10 cellular contexts compared by ENCODE assay signal in the genomic region with DNA sequence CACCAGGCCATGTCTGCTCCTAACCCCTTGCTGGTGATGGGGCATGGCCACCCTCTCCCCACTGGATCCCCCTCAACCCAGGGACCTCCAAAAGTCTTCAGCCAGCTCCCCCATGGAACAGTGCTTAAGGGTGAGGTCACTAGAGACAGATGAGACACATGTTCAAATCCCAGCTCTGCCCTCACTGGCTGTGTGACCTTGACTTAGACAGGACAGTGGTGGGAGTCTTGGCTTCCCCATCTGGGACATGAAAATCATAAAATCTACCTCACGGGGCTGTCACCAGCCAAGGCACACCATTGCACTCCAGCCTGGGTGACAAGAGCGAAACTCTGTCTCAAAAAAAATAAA. TPM values are rescaled to one million over a fixed set of nuclear protein-coding genes. Genes with fewer than 3 reads are reported as not detected.
DNase-seq lines count a peak whose midpoint lies in the region; ATAC-seq, FAIRE-seq and TF ChIP-seq lines count a peak whose summit lies in the region.
"Had no signal": no experiment of that assay in that cellular context is flagged by ENCODE, and none has a peak within 500 bp of the region (broad histone marks: within the 10 kb centered on the region; RNA-seq: fewer than 3 reads in every experiment).

No MANE protein-coding gene starts in this region.

- intact Hi-C loops in CD8-positive, alpha-beta T cell (cut with DNase I, micrococcal nuclease) = no loop called here
- intact Hi-C loops in K562 (cut with micrococcal nuclease) = no loop called here
- intact Hi-C loops in gastrocnemius medialis (cut with DNase I; ENCODE audit: low total_unique reads) = no loop called here
- intact Hi-C loops in aorta (cut with DNase I) = no loop called here

- H4K20me1 ChIP-seq in K562 (replicated peaks; ENCODE audit: control insufficient read depth, insufficient read depth, low read length) = peaks cover 23% of the 10 kb centered on the region

- no peak for TF ChIP-seq POLR2A in K562 (conservative IDR thresholded peaks at IDR 0.05)
- no peak for TF ChIP-seq POLR2A in gastrocnemius medialis (IDR thresholded peaks at IDR 0.05)

- in situ Hi-C loops in K562 (cut with MboI) (no loop called here), gastrocnemius medialis (cut with MboI; ENCODE audit: low sequenced_read_pairs in 4 of 4) (no loop called here)

- peak overlapping the region in 1 of 2 experiments; percentile 66; a peak in 1 of 4 replicates for H3K9ac ChIP-seq in K562 (ENCODE audit: insufficient read depth in 1 of 2, low read depth in 2 of 2, low read length in 2 of 2)

- H3K27ac ChIP-seq in CD8-positive, alpha-beta T cell (ENCODE audit: low read depth, low read length) = peak overlapping the region; percentile 34
- H3K27ac ChIP-seq in K562 (ENCODE audit: extremely low read depth, low read depth, low read length) (no peak overlapping the region), gastrocnemius medialis (peak overlapping the region; percentile 41 to 72 (median 58)), aorta (ENCODE audit: low read depth in 1 of 2, low read length in 2 of 2) (no peak overlapping the region)

- peaks cover 67% of the 10 kb centered on the region for H3K4me1 ChIP-seq in CD8-positive, alpha-beta T cell (ENCODE audit: insufficient read depth, low read length)
- H3K4me1 ChIP-seq in K562 (replicated peaks in 1 of 2; ENCODE audit: control insufficient read depth in 2 of 2, insufficient read depth in 2 of 2, low read length in 2 of 2) = peaks cover 15 to 31% of the 10 kb centered on the region in 2 experiments
- H3K4me1 ChIP-seq in gastrocnemius medialis = peaks cover 5 to 13% of the 10 kb centered on the region in 2 donors
- no peaks in the 10 kb centered on the region for H3K4me1 ChIP-seq in aorta (ENCODE audit: control insufficient read depth in 1 of 2, insufficient read depth in 2 of 2, low read length in 2 of 2)

- CTCF ChIA-PET in CD8-positive, alpha-beta T cell (lab: Charles Lee) = interaction anchor here (0.9 to 36.0 kb wide), 4 partner anchors 9 to 86 kb away, joined by 4 to 2042 read pairs (median 6); a partner anchor contains a TSS
- CTCF ChIA-PET in K562 (lab: Yijun Ruan, JAX; ENCODE audit: low intra/inter-chr PET ratio) = interaction anchor here (0.5 kb wide), 1 partner anchor 60 kb away, joined by 3 read pairs; no protein-coding TSS in a partner anchor

- no peak for DNase-seq in CD8-positive, alpha-beta T cell
- no peak for DNase-seq in K562 (ENCODE audit: extremely low read depth in 1 of 4, low spot score in 3 of 4)
- no peak for DNase-seq in gastrocnemius medialis
- no peak for DNase-seq in omental fat pad (ENCODE audit: low spot score)
- DNase-seq in NCI-H1417 treated with DMSO at 0.1 percent for 48 hours (lab: John Stamatoyannopoulos, UW) = no peak
- DNase-seq in NCI-H2196 treated with DMSO at 0.1 percent for 48 hours (lab: John Stamatoyannopoulos, UW; ENCODE audit: unreplicated experiment) = no peak
- no peak for DNase-seq in aorta
- DNase-seq: NCI-H1694 treated with DMSO at 0.1 percent for 48 hours, Right ventricle myocardium superior had no signal

- H3K79me2 ChIP-seq in K562 (ENCODE audit: control insufficient read depth, insufficient read depth, low read length) = no peaks in the 10 kb centered on the region

- ATAC-seq in CD8-positive, alpha-beta T cell = no peak
- ATAC-seq in HG03039 (IDR thresholded peaks at IDR 0.05; ENCODE audit: unreplicated experiment) (peak; percentile 5), K562 (0 out of 3 replicates have a peak, but pooled peaks have one; percentile 3), gastrocnemius medialis (no peak), omental fat pad (ENCODE audit: low FRiP score) (no peak), aorta (ENCODE audit: low FRiP score) (no peak)

- FAIRE-seq in K562 (lab: Jason Lieb, UNC) = no peak

- H2AFZ ChIP-seq in K562 (ENCODE audit: low read depth, low read length) = no peak overlapping the region

- WGBS in K562 (ENCODE audit: insufficient coverage, low coverage, missing lambda C conversion rate) = 81% methylated on average over 2 of the region's 2 CpGs
- 88 to 96% methylated on average over 2 of the region's 2 CpGs for WGBS in aorta, 2 donors

- H3K36me3 Mint-ChIP-seq in CD8-positive, alpha-beta T cell = peaks cover 65% of the 10 kb centered on the region

- H3K9me3 ChIP-seq in CD8-positive, alpha-beta T cell (ENCODE audit: low read length) = no peaks in the 10 kb centered on the region
- H3K9me3 ChIP-seq in K562 (replicated peaks; ENCODE audit: control insufficient read depth, insufficient read depth, low read depth, low read length) (no peaks in the 10 kb centered on the region), gastrocnemius medialis (no peaks in the 10 kb centered on the region), aorta (ENCODE audit: control insufficient read depth, low read length) (no peaks in the 10 kb centered on the region)

- no peaks in the 10 kb centered on the region for H3K27me3 Mint-ChIP-seq in CD8-positive, alpha-beta T cell (ENCODE audit: low read depth)

- peak overlapping the region; percentile 97 for H3K27ac Mint-ChIP-seq in CD8-positive, alpha-beta T cell

- H3K4me1 Mint-ChIP-seq in CD8-positive, alpha-beta T cell (ENCODE audit: low read depth) = peaks cover 57% of the 10 kb centered on the region

- POLR2A ChIA-PET in CD8-positive, alpha-beta T cell (lab: Charles Lee) = interaction anchor here (1.0 to 28.4 kb wide), 3 partner anchors 9 to 25 kb away, joined by 3 to 1016 read pairs (median 43); a partner anchor contains a TSS
- POLR2A ChIA-PET in K562 (lab: Yijun Ruan, JAX) = interaction anchor here (1.4 to 3.8 kb wide), 3 partner anchors 12 to 16 kb away, joined by 4 to 16 read pairs (median 7); a partner anchor contains a TSS

- H3K36me3 ChIP-seq in CD8-positive, alpha-beta T cell (ENCODE audit: insufficient read depth, low read length) = peaks cover 21% of the 10 kb centered on the region
- peaks cover 9% of the 10 kb centered on the region; the same call in 2 of the 3 replicates for H3K36me3 ChIP-seq in K562 (ENCODE audit: control insufficient read depth, insufficient read depth, low read length)
- no peaks in the 10 kb centered on the region for H3K36me3 ChIP-seq in gastrocnemius medialis
- no peaks in the 10 kb centered on the region for H3K36me3 ChIP-seq in aorta (ENCODE audit: control insufficient read depth in 1 of 2, insufficient read depth in 2 of 2, low read length in 1 of 2)

- no peak overlapping the region for H3K4me2 ChIP-seq in K562 (ENCODE audit: insufficient read depth, low read length)

- no peaks in the 10 kb centered on the region for H3K9me3 Mint-ChIP-seq in CD8-positive, alpha-beta T cell

- peak overlapping the region; percentile 75 for H3K4me3 Mint-ChIP-seq in CD8-positive, alpha-beta T cell

- TF ChIP-seq RAD21 in K562 (CRISPR knock-in tag; conservative IDR thresholded peaks at IDR 0.05 in 1 of 2, IDR thresholded peaks at IDR 0.05 in 1 of 2) = no peak

- no peak for TF ChIP-seq CTCF in CD8-positive, alpha-beta T cell (IDR thresholded peaks at IDR 0.05)
- no peak for TF ChIP-seq CTCF in K562 (IDR thresholded peaks at IDR 0.05 in 2 of 3, conservative IDR thresholded peaks at IDR 0.05 in 1 of 3; ENCODE audit: insufficient read depth in 2 of 3, low read depth in 1 of 3, low read length in 3 of 3)
- TF ChIP-seq CTCF in gastrocnemius medialis (IDR thresholded peaks at IDR 0.05 in 4 of 5, conservative IDR thresholded peaks at IDR 0.05 in 1 of 5) = no peak
- TF ChIP-seq CTCF in omental fat pad (IDR thresholded peaks at IDR 0.05) = no peak

- peaks cover 3% of the 10 kb centered on the region for H3K9me1 ChIP-seq in K562 (ENCODE audit: control insufficient read depth, insufficient read depth, low read length)

- no peaks in the 10 kb centered on the region for H3K27me3 ChIP-seq in CD8-positive, alpha-beta T cell (ENCODE audit: insufficient read depth, low read length)
- H3K27me3 ChIP-seq in K562 (ENCODE audit: control insufficient read depth in 2 of 2, insufficient read depth in 2 of 2, low read length in 2 of 2) (no peaks in the 10 kb centered on the region), gastrocnemius medialis (no peaks in the 10 kb centered on the region), aorta (ENCODE audit: control insufficient read depth in 1 of 2, insufficient read depth in 2 of 2, low read length in 1 of 2) (no peaks in the 10 kb centered on the region)

- H3K4me3 ChIP-seq in CD8-positive, alpha-beta T cell (ENCODE audit: low read depth, low read length) = peak overlapping the region; percentile 13
- H3K4me3 ChIP-seq in K562 (no peak overlapping the region), gastrocnemius medialis (no peak overlapping the region), aorta (ENCODE audit: low read length in 2 of 2) (no peak overlapping the region)

- no TSS peak for BruUV-seq in K562 (replicated peaks; lab: Mats Ljungman, UMichigan)

- no peak for TF ChIP-seq EP300 in K562 (IDR thresholded peaks at IDR 0.05; ENCODE audit: low read length)

RNA-seq across cellular contexts. Expression of a gene that starts 10.9 kb away (rescaled TPM):
- total RNA-seq in CD8-positive, alpha-beta T cell = 100 to 1,000 TPM; 185 TPM
- total RNA-seq in K562 (2011; cell fraction: chromatin; rRNA removed; ENCODE audit: low replicate concordance) = 78.6 and 99.1 TPM in 2 replicates
- 34.0 and 38.0 TPM in 2 replicates for total RNA-seq in K562 (2011; cell fraction: nucleolus; rRNA removed)
- total RNA-seq in K562 (2011; cell fraction: nucleoplasm; rRNA removed) = 43.6 and 46.6 TPM in 2 replicates
- 3.5 and 3.9 TPM in 2 replicates for total RNA-seq in K562 (2014; rRNA removed)
- 3.1 and 3.9 TPM in 2 replicates for total RNA-seq in K562 (2014; rRNA removed; fragmentation: Illumina TruSeq; extraction: Trizol)
- total RNA-seq in K562 (2015; rRNA removed; fragmentation: Illumina TruSeq; extraction: Trizol) = 4.3 and 4.8 TPM in 2 replicates
- 10.1 and 10.4 TPM in 2 replicates for total RNA-seq in K562 (2021)
- polyA plus RNA-seq in K562 (2011; rRNA removed) = 4.0 and 6.3 TPM in 2 replicates
- polyA plus RNA-seq in K562 (2011; cell fraction: cytosol; rRNA removed) = 1.2 and 2.6 TPM in 2 replicates
- polyA plus RNA-seq in K562 (2011; cell fraction: nucleus; rRNA removed) = 21.6 and 23.6 TPM in 2 replicates
- 3.9 and 4.4 TPM in 2 replicates for polyA plus RNA-seq in K562 (2012)
- 4.3 and 5.4 TPM in 2 replicates for polyA plus RNA-seq in K562 (2014; fragmentation: Illumina TruSeq; extraction: Trizol)
- polyA plus RNA-seq in K562 (2014; fragmentation: Nextera tagmentation; extraction: Ambion mirVana) = under 1 TPM; 0.13 to 0.45 TPM
- 8.8 and 9.5 TPM in 2 replicates for polyA plus RNA-seq in K562 (2014; rRNA removed)
- 3.8 and 8.5 TPM in 2 replicates for polyA minus RNA-seq in K562 (2011; rRNA and poly(A)+ RNA removed)
- 2.6 and 4.0 TPM in 2 replicates for polyA minus RNA-seq in K562 (2011; cell fraction: cytosol; rRNA and poly(A)+ RNA removed)
- 19.9 and 31.2 TPM in 2 replicates for polyA minus RNA-seq in K562 (2011; cell fraction: nucleus; rRNA and poly(A)+ RNA removed)
- 1 to 10 TPM; 2.9 to 6.8 (median 4.1) TPM for total RNA-seq in gastrocnemius medialis
- 10 to 100 TPM in 2 of 4 donors, 1 to 10 TPM in 2; 4.8 to 11.4 (median 9.5) TPM for total RNA-seq in omental fat pad
- total RNA-seq in aorta = 10 to 100 TPM in 1 of 2 donors, 1 to 10 TPM in 1; 5.6 to 18.0 TPM
- 10 to 100 TPM in 1 of 2 donors, 1 to 10 TPM in 1; 5.2 to 12.5 TPM for polyA plus RNA-seq in aorta

RNA-seq across cellular contexts. Expression of a gene that starts 21.2 kb away (rescaled TPM):
- 100 to 1,000 TPM; 181 to 190 TPM for total RNA-seq in CD8-positive, alpha-beta T cell
- total RNA-seq in K562 (2011; cell fraction: chromatin; rRNA removed; ENCODE audit: low replicate concordance) = 15.2 and 26.5 TPM in 2 replicates
- 12.8 and 13.4 TPM in 2 replicates for total RNA-seq in K562 (2011; cell fraction: nucleolus; rRNA removed)
- 10.8 and 11.7 TPM in 2 replicates for total RNA-seq in K562 (2011; cell fraction: nucleoplasm; rRNA removed)
- total RNA-seq in K562 (2014; rRNA removed) (2.9 and 4.7 TPM in 2 replicates), K562 (2014; rRNA removed; fragmentation: Illumina TruSeq; extraction: Trizol) (0.99 and 1.4 TPM in 2 replicates), K562 (2015; rRNA removed; fragmentation: Illumina TruSeq; extraction: Trizol) (2.1 and 3.1 TPM in 2 replicates), K562 (2021) (23.6 and 26.6 TPM in 2 replicates), gastrocnemius medialis (1 to 10 TPM; 2.2 to 9.3 (median 6.2) TPM), omental fat pad (10 to 100 TPM in 1 of 4 donors, 1 to 10 TPM in 3; 3.7 to 10.4 (median 6.6) TPM), aorta (10 to 100 TPM; 30.9 to 31.9 TPM)
- polyA plus RNA-seq in K562 (2011; rRNA removed) (0.77 and 1.1 TPM in 2 replicates), K562 (2014; fragmentation: Illumina TruSeq; extraction: Trizol) (6.1 and 10.6 TPM in 2 replicates), K562 (2014; fragmentation: Nextera tagmentation; extraction: Ambion mirVana) (1 to 10 TPM in 1 of 2 experiments, under 1 TPM in 1; 0.48 to 2.3 TPM), K562 (2014; rRNA removed) (6.9 and 7.1 TPM in 2 replicates), aorta (10 to 100 TPM in 1 of 2 donors, 1 to 10 TPM in 1; 4.4 to 33.4 TPM)
- polyA plus RNA-seq in K562 (2011; cell fraction: cytosol; rRNA removed) = 0.75 and 1.0 TPM in 2 replicates
- 4.0 and 7.0 TPM in 2 replicates for polyA plus RNA-seq in K562 (2011; cell fraction: nucleus; rRNA removed)
- polyA plus RNA-seq in K562 (2012) = 8.4 and 8.6 TPM in 2 replicates
- 1.2 and 1.3 TPM in 2 replicates for polyA minus RNA-seq in K562 (2011; rRNA and poly(A)+ RNA removed)
- 5.6 and 7.3 TPM in 2 replicates for polyA minus RNA-seq in K562 (2011; cell fraction: cytosol; rRNA and poly(A)+ RNA removed)
- polyA minus RNA-seq in K562 (2011; cell fraction: nucleus; rRNA and poly(A)+ RNA removed) = 2.8 and 3.1 TPM in 2 replicates

Comparison
In these comparisons a context has a peak if more than half of its experiments do, and no peak if none do; other contexts are left out.
1. ATAC-seq: peak in HG03039 (single experiment) and K562 (single experiment); none in CD8-positive, alpha-beta T cell (single experiment), gastrocnemius medialis (0 of 2), omental fat pad (single experiment) and aorta (single experiment).
2. H3K27ac ChIP-seq: peak in CD8-positive, alpha-beta T cell (single experiment) and gastrocnemius medialis (4 of 4); none in K562 (single experiment) and aorta (0 of 2).
3. RNA of a gene that starts 21.2 kb away (total RNA-seq): 181 to 190 TPM in CD8-positive, alpha-beta T cell; 30.9 to 31.9 TPM in aorta, 3.7 to 10.4 TPM in omental fat pad, 2.2 to 9.3 TPM in gastrocnemius medialis and 0.99 to 26.6 TPM in K562; every median in the first group is over 4 times any median in the second.